In the genomic region with DNA sequence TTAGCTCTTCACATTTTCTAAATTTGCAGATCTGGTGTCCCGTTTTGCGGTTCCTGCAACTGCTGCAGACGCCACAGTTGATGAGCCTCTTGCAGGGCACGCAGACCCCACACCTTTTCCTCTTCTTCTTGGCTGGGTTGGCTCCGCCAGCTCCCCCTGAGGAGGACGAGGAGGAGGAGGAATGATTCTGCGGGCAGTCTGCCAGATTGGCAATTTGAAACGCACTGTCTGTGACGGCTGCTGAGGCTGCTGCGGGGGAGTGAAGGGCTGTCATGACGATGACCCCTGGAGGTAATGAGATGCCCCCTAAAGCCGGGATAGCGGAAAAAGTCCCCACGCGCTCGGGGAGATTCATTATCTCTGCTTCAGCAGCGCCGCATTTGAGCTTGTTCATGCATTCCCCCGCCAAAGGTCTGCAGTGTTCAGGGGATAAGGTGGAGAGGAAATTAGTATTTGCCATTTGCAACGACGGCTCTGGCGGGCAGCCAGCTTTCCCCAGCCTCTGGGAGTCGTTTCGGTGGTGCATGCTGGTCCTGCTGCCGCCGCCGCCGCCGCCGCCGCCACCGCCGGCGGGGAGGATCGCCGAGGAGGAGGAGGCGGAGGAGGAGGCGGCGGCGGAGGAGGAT, we compare ENCODE assay signal across 9 cellular contexts. TPM values are rescaled to one million over a fixed set of nuclear protein-coding genes. Genes with fewer than 3 reads are reported as not detected.
A peak's percentile ranks its signal among the peaks of the same experiment; 100 is the strongest.
DNase-seq lines count a peak whose midpoint lies in the region; ATAC-seq and TF ChIP-seq lines count a peak whose summit lies in the region.
"Had no signal": no experiment of that assay in that cellular context is flagged by ENCODE, and none has a peak within 500 bp of the region (broad histone marks: within the 10 kb centered on the region; RNA-seq: fewer than 3 reads in every experiment).

No MANE protein-coding gene starts in this region.

- DNase-seq in DND-41 (peak; percentile 74), RKO (ENCODE audit: low spot score) (peak; percentile 38), activated gamma-delta T cell (lab: John Stamatoyannopoulos, UW) (peak; percentile 60), neural crest cell (ENCODE audit: low read depth, low spot score) (peak; percentile 52)

- H3K4me3 Mint-ChIP-seq in neural crest cell: peak overlapping the region; percentile 96

- peaks cover 3% of the 10 kb centered on the region for H3K36me3 Mint-ChIP-seq in neural crest cell (ENCODE audit: low read depth)

- H3K9me3 Mint-ChIP-seq in neural crest cell: no peaks in the 10 kb centered on the region

- H3K79me2 ChIP-seq in DND-41 (ENCODE audit: insufficient read depth, low read length): no peaks in the 10 kb centered on the region

- H2AFZ ChIP-seq in DND-41 (ENCODE audit: low read depth, low read length): peak overlapping the region; percentile 83

- H3K27ac ChIP-seq in DND-41 (ENCODE audit: low read length) (peak overlapping the region; percentile 58), gastroesophageal sphincter (peak overlapping the region; percentile 59 to 93 (median 90)), urinary bladder (ENCODE audit: low read depth) (no peak overlapping the region)

- H4K20me1 ChIP-seq in DND-41 (ENCODE audit: insufficient read depth, low read length): no peaks in the 10 kb centered on the region

- no peaks in the 10 kb centered on the region for H3K27me3 Mint-ChIP-seq in neural crest cell (ENCODE audit: low read depth)

- H3K36me3 ChIP-seq in DND-41 (ENCODE audit: insufficient read depth, low read length) (no peaks in the 10 kb centered on the region), gastroesophageal sphincter (no peaks in the 10 kb centered on the region), urinary bladder (ENCODE audit: insufficient read depth) (no peaks in the 10 kb centered on the region)

- H3K9me3 ChIP-seq in DND-41 (ENCODE audit: insufficient read depth, low read length, severe bottlenecking) (no peaks in the 10 kb centered on the region), gastroesophageal sphincter (no peaks in the 10 kb centered on the region)

- peaks cover 10% of the 10 kb centered on the region for H3K27me3 ChIP-seq in DND-41 (ENCODE audit: insufficient read depth, low read length, poor library complexity)
- no peaks in the 10 kb centered on the region for H3K27me3 ChIP-seq in gastroesophageal sphincter

- peak overlapping the region; percentile 54 for H3K9ac ChIP-seq in DND-41 (ENCODE audit: low read depth, low read length)

- H3K27ac Mint-ChIP-seq in neural crest cell (ENCODE audit: unreplicated experiment): peak overlapping the region; percentile 94

- peak; percentile 77 for ATAC-seq in DND-41 (ENCODE audit: insufficient read depth, low read depth)
- ATAC-seq in GM21717 (IDR thresholded peaks at IDR 0.05; ENCODE audit: unreplicated experiment): peak; percentile 16
- peak; percentile 41 for ATAC-seq in gastroesophageal sphincter

- no peak for TF ChIP-seq CTCF in DND-41 (IDR thresholded peaks at IDR 0.05; ENCODE audit: borderline replicate concordance, extremely low read depth, low read length, poor library complexity, severe bottlenecking)
- no peak for TF ChIP-seq CTCF in gastroesophageal sphincter (IDR thresholded peaks at IDR 0.05)
- TF ChIP-seq CTCF in neural crest cell (conservative IDR thresholded peaks at IDR 0.05): no peak

- peaks cover 77% of the 10 kb centered on the region for H3K4me1 Mint-ChIP-seq in neural crest cell

- no peak for TF ChIP-seq EP300 in Ishikawa (IDR thresholded peaks at IDR 0.05; ENCODE audit: borderline replicate concordance)
- TF ChIP-seq EP300 in gastroesophageal sphincter (IDR thresholded peaks at IDR 0.05): no peak

- no peak for TF ChIP-seq RAD21 in Ishikawa (IDR thresholded peaks at IDR 0.05; ENCODE audit: low read depth)

- 0% methylated on average over 11 of the region's 40 CpGs for WGBS in gastroesophageal sphincter (ENCODE audit: low coverage in 1 of 2), 2 donors
- under 1% methylated on average over 38 of the region's 40 CpGs for WGBS in urinary bladder

- H3K4me1 ChIP-seq in DND-41 (ENCODE audit: insufficient read depth, low read length): peaks cover 16% of the 10 kb centered on the region
- H3K4me1 ChIP-seq in gastroesophageal sphincter: peaks cover 0 to 47% (median 0%) of the 10 kb centered on the region in 3 donors
- no peaks in the 10 kb centered on the region for H3K4me1 ChIP-seq in urinary bladder (ENCODE audit: insufficient read depth)

- H3K4me3 ChIP-seq in DND-41 (ENCODE audit: low read depth in 1 of 2, low read length in 2 of 2): peak overlapping the region; percentile 22 to 60; a peak in 3 of 4 replicates
- H3K4me3 ChIP-seq in gastroesophageal sphincter: peak overlapping the region; percentile 61 to 78
- peak overlapping the region; percentile 95 for H3K4me3 ChIP-seq in urinary bladder (ENCODE audit: low read depth, low read length)

- TF ChIP-seq POLR2A in gastroesophageal sphincter (IDR thresholded peaks at IDR 0.05): no peak

- peak overlapping the region; percentile 72 for H3K4me2 ChIP-seq in DND-41 (ENCODE audit: insufficient read depth, low read length)

TF ChIP-seq in Ishikawa, 13 proteins besides CTCF, POLR2A, EP300 and RAD21:
- peak; percentile 17; the same call in 1 of the 2 replicates for TF ChIP-seq ZBTB7A (IDR thresholded peaks at IDR 0.05; ENCODE audit: low read depth)
- TF ChIP-seq EGR1 (IDR thresholded peaks at IDR 0.05): peak; percentile 79
- TF ChIP-seq, protein P1, sequence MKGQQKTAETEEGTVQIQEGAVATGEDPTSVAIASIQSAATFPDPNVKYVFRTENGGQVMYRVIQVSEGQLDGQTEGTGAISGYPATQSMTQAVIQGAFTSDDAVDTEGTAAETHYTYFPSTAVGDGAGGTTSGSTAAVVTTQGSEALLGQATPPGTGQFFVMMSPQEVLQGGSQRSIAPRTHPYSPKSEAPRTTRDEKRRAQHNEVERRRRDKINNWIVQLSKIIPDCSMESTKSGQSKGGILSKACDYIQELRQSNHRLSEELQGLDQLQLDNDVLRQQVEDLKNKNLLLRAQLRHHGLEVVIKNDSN (IDR thresholded peaks at IDR 0.05): no peak
- TF ChIP-seq CEBPB (IDR thresholded peaks at IDR 0.05): no peak
- TF ChIP-seq NFIC (IDR thresholded peaks at IDR 0.05): peak; percentile 66
- no peak for TF ChIP-seq TAF1 (IDR thresholded peaks at IDR 0.05; ENCODE audit: low read depth)
- TF ChIP-seq, protein P2, sequence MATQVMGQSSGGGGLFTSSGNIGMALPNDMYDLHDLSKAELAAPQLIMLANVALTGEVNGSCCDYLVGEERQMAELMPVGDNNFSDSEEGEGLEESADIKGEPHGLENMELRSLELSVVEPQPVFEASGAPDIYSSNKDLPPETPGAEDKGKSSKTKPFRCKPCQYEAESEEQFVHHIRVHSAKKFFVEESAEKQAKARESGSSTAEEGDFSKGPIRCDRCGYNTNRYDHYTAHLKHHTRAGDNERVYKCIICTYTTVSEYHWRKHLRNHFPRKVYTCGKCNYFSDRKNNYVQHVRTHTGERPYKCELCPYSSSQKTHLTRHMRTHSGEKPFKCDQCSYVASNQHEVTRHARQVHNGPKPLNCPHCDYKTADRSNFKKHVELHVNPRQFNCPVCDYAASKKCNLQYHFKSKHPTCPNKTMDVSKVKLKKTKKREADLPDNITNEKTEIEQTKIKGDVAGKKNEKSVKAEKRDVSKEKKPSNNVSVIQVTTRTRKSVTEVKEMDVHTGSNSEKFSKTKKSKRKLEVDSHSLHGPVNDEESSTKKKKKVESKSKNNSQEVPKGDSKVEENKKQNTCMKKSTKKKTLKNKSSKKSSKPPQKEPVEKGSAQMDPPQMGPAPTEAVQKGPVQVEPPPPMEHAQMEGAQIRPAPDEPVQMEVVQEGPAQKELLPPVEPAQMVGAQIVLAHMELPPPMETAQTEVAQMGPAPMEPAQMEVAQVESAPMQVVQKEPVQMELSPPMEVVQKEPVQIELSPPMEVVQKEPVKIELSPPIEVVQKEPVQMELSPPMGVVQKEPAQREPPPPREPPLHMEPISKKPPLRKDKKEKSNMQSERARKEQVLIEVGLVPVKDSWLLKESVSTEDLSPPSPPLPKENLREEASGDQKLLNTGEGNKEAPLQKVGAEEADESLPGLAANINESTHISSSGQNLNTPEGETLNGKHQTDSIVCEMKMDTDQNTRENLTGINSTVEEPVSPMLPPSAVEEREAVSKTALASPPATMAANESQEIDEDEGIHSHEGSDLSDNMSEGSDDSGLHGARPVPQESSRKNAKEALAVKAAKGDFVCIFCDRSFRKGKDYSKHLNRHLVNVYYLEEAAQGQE (IDR thresholded peaks at IDR 0.05; ENCODE audit: low read depth): no peak
- TF ChIP-seq FOXM1 (IDR thresholded peaks at IDR 0.05; ENCODE audit: borderline replicate concordance, low read depth): no peak

RNA-seq across cellular contexts. Expression of a gene that starts 3.8 kb away (rescaled TPM):
- total RNA-seq in gastroesophageal sphincter (1 to 10 TPM in 3 of 4 donors, under 1 TPM in 1; 0.40 to 4.8 (median 3.0) TPM), neural crest cell (18.9 and 20.3 TPM in 2 replicates), urinary bladder (5.1 TPM)
- 0.58 TPM for polyA plus RNA-seq in urinary bladder
- total RNA-seq: activated CD8-positive, alpha-beta memory T cell treated with anti-CD3 and anti-CD28 coated beads for 36 hours had no signal

Comparison
In these comparisons a context has a peak if more than half of its experiments do, and no peak if none do; other contexts are left out.
1. ATAC-seq: peak in every context shown above with its lines; median percentile 77 in DND-41; 41 in gastroesophageal sphincter; 16 in GM21717.
2. H3K4me3 ChIP-seq: peak in every context shown above with its lines; median percentile 95 in urinary bladder; 70 in gastroesophageal sphincter; 41 in DND-41.